Comparison of ENCODE assay signal across 20 cellular contexts in the genomic region with DNA sequence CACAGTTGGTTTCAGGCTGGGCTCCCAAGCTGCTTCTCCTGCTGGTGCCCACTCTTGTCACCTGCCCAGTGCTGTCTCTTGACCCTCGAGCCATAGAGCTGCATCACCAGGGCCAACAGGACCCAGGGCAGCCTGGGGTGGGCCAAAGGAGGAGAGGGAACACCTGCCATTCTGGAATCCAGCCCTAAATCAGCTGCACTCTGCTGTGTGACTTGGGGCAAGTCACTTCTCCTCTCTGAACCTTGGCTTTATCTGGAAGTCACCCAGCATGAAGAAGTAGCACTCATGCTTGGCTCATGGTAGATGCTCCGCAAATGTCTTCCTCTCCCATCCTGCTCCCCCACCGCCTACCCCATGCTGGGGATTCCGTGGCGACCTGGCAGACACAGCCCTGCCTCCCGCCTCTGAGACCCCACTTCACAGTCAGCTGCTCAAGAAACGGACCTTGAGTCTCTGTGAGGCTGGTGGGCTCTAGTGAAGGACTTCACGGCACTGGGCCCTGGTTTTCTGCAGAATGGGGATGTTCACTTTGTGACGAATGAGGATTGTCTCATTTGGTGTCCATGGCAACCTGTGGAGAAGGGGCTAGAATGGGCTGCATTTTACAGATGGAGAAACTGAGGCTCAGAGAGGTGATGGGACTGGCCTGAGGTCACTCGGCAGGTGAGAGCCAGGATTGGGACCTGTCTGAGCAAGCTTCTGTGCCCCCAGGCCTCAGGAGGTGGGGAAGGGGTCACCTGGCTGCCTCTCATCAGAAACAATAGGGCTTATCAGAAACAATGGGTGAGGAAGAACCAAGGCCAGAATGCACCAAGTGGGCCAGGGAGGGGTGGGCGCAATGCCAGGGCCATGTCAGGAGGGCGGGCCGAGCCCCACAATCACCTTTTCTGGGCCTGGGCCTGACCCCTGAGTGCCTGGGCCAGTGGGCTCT. TPM values are rescaled to one million over a fixed set of nuclear protein-coding genes. Genes with fewer than 3 reads are reported as not detected.
"Had no signal": no experiment of that assay in that cellular context is flagged by ENCODE, and none has a peak within 500 bp of the region (broad histone marks: within the 10 kb centered on the region; RNA-seq: fewer than 3 reads in every experiment).

No MANE protein-coding gene starts in this region.

- H3K9me3 Mint-ChIP-seq: activated CD4-positive, alpha-beta T cell treated with anti-CD3 and anti-CD28 coated beads, Interleukin-2, amount 10 ng/mL, durations not matched to agents 24 days and 14 days; activated naive CD4-positive, alpha-beta T cell treated with anti-CD3 and anti-CD28 coated beads, Interleukin-2, amount 50 U/mL, for 24 hours; naive thymus-derived CD4-positive, alpha-beta T cell; stimulated activated naive B cell treated with anti-CD40 and anti-IgM and Interleukin-4, amounts not matched to agents 10 μg/mL and 1 μg/mL and 100 μg/mL, for 72 hours had no signal

- DNase-seq: activated CD4-positive, alpha-beta T cell treated with anti-CD3 and anti-CD28 coated beads, Interleukin-2, amount 10 ng/mL, durations not matched to agents 24 days and 14 days; activated CD4-positive, CD25-positive, alpha-beta regulatory T cell; activated CD8-positive, alpha-beta memory T cell treated with anti-CD3 and anti-CD28 coated beads, Interleukin-2, amount 50 U/mL, for 4 hours; activated CD8-positive, alpha-beta T cell treated with anti-CD3 and anti-CD28 coated beads, Interleukin-2, amount 10 ng/mL, durations not matched to agents 7 days and 5 days; activated effector memory CD4-positive, alpha-beta T cell treated with anti-CD3 and anti-CD28 coated beads, Interleukin-2, amount 50 U/mL, for 16 hours; activated T-cell treated with anti-CD3 and anti-CD28 coated beads, Interleukin-2, amount 50 U/mL, for 48 hours; cortex of kidney; effector CD4-positive, alpha-beta T cell; esophagus squamous epithelium; naive thymus-derived CD4-positive, alpha-beta T cell; retina; stimulated activated CD4-positive, alpha-beta T cell treated with anti-CD3 and anti-CD28 coated beads, Interleukin-15, amount 100 ng/mL, for 24 hours; stimulated activated CD4-positive, alpha-beta T cell treated with anti-CD3 and anti-CD28 coated beads, Interleukin-4, amount 100 ng/mL, for 1 hour; stimulated activated naive B cell treated with anti-CD40 and anti-IgM and Interleukin-4, amounts not matched to agents 10 μg/mL and 1 μg/mL and 100 μg/mL, for 72 hours had no signal

- H3K27ac ChIP-seq: esophagus squamous epithelium, thyroid gland, uterus had no signal

- H3K36me3 Mint-ChIP-seq: activated naive CD4-positive, alpha-beta T cell treated with anti-CD3 and anti-CD28 coated beads, Interleukin-2, amount 50 U/mL, for 24 hours; naive thymus-derived CD4-positive, alpha-beta T cell; stimulated activated naive B cell treated with anti-CD40 and anti-IgM and Interleukin-4, amounts not matched to agents 10 μg/mL and 1 μg/mL and 100 μg/mL, for 72 hours had no signal

- H3K27ac Mint-ChIP-seq: activated CD4-positive, alpha-beta T cell treated with anti-CD3 and anti-CD28 coated beads, Interleukin-2, amount 10 ng/mL, durations not matched to agents 24 days and 14 days; activated CD8-positive, alpha-beta T cell treated with anti-CD3 and anti-CD28 coated beads, Interleukin-2, amount 10 ng/mL, durations not matched to agents 7 days and 5 days; activated naive CD4-positive, alpha-beta T cell treated with anti-CD3 and anti-CD28 coated beads, Interleukin-2, amount 50 U/mL, for 24 hours; naive thymus-derived CD4-positive, alpha-beta T cell; stimulated activated naive B cell treated with anti-CD40 and anti-IgM and Interleukin-4, amounts not matched to agents 10 μg/mL and 1 μg/mL and 100 μg/mL, for 72 hours had no signal

- H3K4me1 ChIP-seq: thyroid gland, uterus had no signal

- H3K4me1 Mint-ChIP-seq: activated CD4-positive, alpha-beta T cell treated with anti-CD3 and anti-CD28 coated beads, Interleukin-2, amount 10 ng/mL, durations not matched to agents 24 days and 14 days; activated naive CD4-positive, alpha-beta T cell treated with anti-CD3 and anti-CD28 coated beads, Interleukin-2, amount 50 U/mL, for 24 hours; naive thymus-derived CD4-positive, alpha-beta T cell had no signal

- H3K4me3 ChIP-seq: esophagus squamous epithelium, lung, thyroid gland, uterus had no signal

- H3K4me3 Mint-ChIP-seq: activated CD4-positive, alpha-beta T cell treated with anti-CD3 and anti-CD28 coated beads, Interleukin-2, amount 10 ng/mL, durations not matched to agents 24 days and 14 days; activated CD8-positive, alpha-beta T cell treated with anti-CD3 and anti-CD28 coated beads, Interleukin-2, amount 10 ng/mL, durations not matched to agents 7 days and 5 days; activated naive CD4-positive, alpha-beta T cell treated with anti-CD3 and anti-CD28 coated beads, Interleukin-2, amount 50 U/mL, for 24 hours; naive thymus-derived CD4-positive, alpha-beta T cell; stimulated activated naive B cell treated with anti-CD40 and anti-IgM and Interleukin-4, amounts not matched to agents 10 μg/mL and 1 μg/mL and 100 μg/mL, for 72 hours had no signal

- H3K27me3 Mint-ChIP-seq: activated naive CD4-positive, alpha-beta T cell treated with anti-CD3 and anti-CD28 coated beads, Interleukin-2, amount 50 U/mL, for 24 hours; naive thymus-derived CD4-positive, alpha-beta T cell had no signal

- H3K27me3 ChIP-seq: esophagus squamous epithelium, thyroid gland, uterus had no signal

- H3K36me3 ChIP-seq: esophagus squamous epithelium, thyroid gland, uterus had no signal

- FAIRE-seq: endothelial cell of umbilical vein, TTC549 had no signal

- H3K9me3 ChIP-seq: esophagus squamous epithelium, thyroid gland, uterus had no signal

- ATAC-seq: activated CD8-positive, alpha-beta T cell treated with anti-CD3 and anti-CD28 coated beads, Interleukin-2, amount 10 ng/mL, durations not matched to agents 7 days and 5 days had no signal

RNA-seq across cellular contexts. Expression of a gene that starts 12.4 kb away (rescaled TPM):
- total RNA-seq: activated CD4-positive, alpha-beta T cell treated with anti-CD3 and anti-CD28 coated beads, Interleukin-2, amount 10 ng/mL, durations not matched to agents 24 days and 14 days; activated CD8-positive, alpha-beta T cell treated with anti-CD3 and anti-CD28 coated beads, Interleukin-2, amount 10 ng/mL, durations not matched to agents 7 days and 5 days had no signal
- polyA plus RNA-seq: naive thymus-derived CD4-positive, alpha-beta T cell had no signal
